1 cellular context compared by ENCODE assay signal in the genomic region with DNA sequence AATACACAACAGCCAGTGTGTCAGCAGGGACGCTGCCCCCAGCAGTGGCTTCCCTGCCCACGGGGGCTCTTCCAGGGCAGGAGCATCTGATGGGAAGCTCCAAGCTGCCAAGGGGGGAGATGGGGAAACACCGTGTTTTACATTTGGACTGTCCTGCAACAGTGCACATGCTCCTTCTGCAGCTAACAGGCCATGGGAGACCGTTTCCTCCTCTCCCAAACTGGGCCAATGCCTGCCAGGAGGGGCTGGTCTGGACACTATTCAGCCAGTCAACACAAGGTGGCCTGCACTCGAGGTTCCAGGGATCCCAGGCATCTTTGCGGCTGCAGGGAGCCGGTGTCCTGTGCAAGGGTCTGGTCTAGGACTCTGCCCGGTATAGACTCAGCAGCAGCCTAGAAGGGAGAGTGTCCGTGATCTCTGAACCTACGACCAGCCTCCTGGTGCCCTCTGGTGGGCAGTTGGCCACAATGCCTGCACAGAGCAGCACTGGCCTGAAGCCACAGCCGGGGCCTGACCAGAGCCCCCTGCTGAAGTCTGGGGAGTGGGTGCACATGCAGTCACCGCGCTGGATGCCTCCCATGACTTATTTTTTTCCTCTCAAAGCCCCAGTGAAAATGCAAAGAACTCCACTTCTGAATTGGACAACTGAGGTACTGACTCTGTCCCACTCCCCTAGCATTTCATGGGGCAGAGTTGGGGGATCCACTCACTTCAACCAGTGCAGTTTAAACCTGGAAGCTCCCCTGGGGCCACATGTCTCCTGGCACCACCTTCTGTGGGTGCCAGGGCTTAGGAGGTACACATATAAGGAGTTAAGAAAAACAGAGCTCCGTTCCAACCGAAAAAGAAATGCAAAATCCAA.
A peak's percentile ranks its signal among the peaks of the same experiment; 100 is the strongest.
TF ChIP-seq lines count a peak whose summit lies in the region.

No MANE protein-coding gene starts in this region.

TF ChIP-seq in K562, 482 proteins besides CTCF, POLR2A, EP300 and RAD21 (continued from another document and continues in another):
- TF ChIP-seq, protein P1, sequence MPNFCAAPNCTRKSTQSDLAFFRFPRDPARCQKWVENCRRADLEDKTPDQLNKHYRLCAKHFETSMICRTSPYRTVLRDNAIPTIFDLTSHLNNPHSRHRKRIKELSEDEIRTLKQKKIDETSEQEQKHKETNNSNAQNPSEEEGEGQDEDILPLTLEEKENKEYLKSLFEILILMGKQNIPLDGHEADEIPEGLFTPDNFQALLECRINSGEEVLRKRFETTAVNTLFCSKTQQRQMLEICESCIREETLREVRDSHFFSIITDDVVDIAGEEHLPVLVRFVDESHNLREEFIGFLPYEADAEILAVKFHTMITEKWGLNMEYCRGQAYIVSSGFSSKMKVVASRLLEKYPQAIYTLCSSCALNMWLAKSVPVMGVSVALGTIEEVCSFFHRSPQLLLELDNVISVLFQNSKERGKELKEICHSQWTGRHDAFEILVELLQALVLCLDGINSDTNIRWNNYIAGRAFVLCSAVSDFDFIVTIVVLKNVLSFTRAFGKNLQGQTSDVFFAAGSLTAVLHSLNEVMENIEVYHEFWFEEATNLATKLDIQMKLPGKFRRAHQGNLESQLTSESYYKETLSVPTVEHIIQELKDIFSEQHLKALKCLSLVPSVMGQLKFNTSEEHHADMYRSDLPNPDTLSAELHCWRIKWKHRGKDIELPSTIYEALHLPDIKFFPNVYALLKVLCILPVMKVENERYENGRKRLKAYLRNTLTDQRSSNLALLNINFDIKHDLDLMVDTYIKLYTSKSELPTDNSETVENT (CRISPR knock-in tag; IDR thresholded peaks at IDR 0.05): peak; percentile 45; the same call in 1 of the 2 replicates
- no peak for TF ChIP-seq ZNF347 (CRISPR knock-in tag; IDR thresholded peaks at IDR 0.05; ENCODE audit: low read depth)
- TF ChIP-seq, protein P2, sequence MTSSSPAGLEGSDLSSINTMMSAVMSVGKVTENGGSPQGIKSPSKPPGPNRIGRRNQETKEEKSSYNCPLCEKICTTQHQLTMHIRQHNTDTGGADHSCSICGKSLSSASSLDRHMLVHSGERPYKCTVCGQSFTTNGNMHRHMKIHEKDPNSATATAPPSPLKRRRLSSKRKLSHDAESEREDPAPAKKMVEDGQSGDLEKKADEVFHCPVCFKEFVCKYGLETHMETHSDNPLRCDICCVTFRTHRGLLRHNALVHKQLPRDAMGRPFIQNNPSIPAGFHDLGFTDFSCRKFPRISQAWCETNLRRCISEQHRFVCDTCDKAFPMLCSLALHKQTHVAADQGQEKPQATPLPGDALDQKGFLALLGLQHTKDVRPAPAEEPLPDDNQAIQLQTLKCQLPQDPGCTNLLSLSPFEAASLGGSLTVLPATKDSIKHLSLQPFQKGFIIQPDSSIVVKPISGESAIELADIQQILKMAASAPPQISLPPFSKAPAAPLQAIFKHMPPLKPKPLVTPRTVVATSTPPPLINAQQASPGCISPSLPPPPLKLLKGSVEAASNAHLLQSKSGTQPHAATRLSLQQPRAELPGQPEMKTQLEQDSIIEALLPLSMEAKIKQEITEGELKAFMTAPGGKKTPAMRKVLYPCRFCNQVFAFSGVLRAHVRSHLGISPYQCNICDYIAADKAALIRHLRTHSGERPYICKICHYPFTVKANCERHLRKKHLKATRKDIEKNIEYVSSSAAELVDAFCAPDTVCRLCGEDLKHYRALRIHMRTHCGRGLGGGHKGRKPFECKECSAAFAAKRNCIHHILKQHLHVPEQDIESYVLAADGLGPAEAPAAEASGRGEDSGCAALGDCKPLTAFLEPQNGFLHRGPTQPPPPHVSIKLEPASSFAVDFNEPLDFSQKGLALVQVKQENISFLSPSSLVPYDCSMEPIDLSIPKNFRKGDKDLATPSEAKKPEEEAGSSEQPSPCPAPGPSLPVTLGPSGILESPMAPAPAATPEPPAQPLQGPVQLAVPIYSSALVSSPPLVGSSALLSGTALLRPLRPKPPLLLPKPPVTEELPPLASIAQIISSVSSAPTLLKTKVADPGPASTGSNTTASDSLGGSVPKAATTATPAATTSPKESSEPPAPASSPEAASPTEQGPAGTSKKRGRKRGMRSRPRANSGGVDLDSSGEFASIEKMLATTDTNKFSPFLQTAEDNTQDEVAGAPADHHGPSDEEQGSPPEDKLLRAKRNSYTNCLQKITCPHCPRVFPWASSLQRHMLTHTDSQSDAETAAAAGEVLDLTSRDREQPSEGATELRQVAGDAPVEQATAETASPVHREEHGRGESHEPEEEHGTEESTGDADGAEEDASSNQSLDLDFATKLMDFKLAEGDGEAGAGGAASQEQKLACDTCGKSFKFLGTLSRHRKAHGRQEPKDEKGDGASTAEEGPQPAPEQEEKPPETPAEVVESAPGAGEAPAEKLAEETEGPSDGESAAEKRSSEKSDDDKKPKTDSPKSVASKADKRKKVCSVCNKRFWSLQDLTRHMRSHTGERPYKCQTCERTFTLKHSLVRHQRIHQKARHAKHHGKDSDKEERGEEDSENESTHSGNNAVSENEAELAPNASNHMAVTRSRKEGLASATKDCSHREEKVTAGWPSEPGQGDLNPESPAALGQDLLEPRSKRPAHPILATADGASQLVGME (CRISPR knock-in tag; IDR thresholded peaks at IDR 0.05): no peak
- peak; percentile 80; the same call in 1 of the 2 replicates for TF ChIP-seq ZBTB17 (CRISPR knock-in tag; IDR thresholded peaks at IDR 0.05)
- TF ChIP-seq ZBTB7A (IDR thresholded peaks at IDR 0.05; ENCODE audit: borderline replicate concordance, control insufficient read depth, low read depth, low read length): peak; percentile 78
- TF ChIP-seq CREB1 (IDR thresholded peaks at IDR 0.05): 0 out of 2 replicates have a peak, but pooled peaks have one; percentile 25
- TF ChIP-seq CREB1 (CRISPR knock-in tag; IDR thresholded peaks at IDR 0.05): no peak
- no peak for TF ChIP-seq NFXL1 (CRISPR knock-in tag; IDR thresholded peaks at IDR 0.05)
- TF ChIP-seq, protein P3, sequence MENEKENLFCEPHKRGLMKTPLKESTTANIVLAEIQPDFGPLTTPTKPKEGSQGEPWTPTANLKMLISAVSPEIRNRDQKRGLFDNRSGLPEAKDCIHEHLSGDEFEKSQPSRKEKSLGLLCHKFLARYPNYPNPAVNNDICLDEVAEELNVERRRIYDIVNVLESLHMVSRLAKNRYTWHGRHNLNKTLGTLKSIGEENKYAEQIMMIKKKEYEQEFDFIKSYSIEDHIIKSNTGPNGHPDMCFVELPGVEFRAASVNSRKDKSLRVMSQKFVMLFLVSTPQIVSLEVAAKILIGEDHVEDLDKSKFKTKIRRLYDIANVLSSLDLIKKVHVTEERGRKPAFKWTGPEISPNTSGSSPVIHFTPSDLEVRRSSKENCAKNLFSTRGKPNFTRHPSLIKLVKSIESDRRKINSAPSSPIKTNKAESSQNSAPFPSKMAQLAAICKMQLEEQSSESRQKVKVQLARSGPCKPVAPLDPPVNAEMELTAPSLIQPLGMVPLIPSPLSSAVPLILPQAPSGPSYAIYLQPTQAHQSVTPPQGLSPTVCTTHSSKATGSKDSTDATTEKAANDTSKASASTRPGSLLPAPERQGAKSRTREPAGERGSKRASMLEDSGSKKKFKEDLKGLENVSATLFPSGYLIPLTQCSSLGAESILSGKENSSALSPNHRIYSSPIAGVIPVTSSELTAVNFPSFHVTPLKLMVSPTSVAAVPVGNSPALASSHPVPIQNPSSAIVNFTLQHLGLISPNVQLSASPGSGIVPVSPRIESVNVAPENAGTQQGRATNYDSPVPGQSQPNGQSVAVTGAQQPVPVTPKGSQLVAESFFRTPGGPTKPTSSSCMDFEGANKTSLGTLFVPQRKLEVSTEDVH (IDR thresholded peaks at IDR 0.05; ENCODE audit: low read depth, partially characterized antibody): peak; percentile 75
- TF ChIP-seq NBN (IDR thresholded peaks at IDR 0.05; ENCODE audit: low read depth): no peak
- TF ChIP-seq CBX5 (IDR thresholded peaks at IDR 0.05; ENCODE audit: borderline replicate concordance, low read depth): no peak
- peak; percentile 35; the same call in 1 of the 2 replicates for TF ChIP-seq ZNF143 (CRISPR knock-in tag; IDR thresholded peaks at IDR 0.05)
- no peak for TF ChIP-seq SIRT6 (IDR thresholded peaks at IDR 0.05; ENCODE audit: low read depth, low read length)
- no peak for TF ChIP-seq GABPB1 (CRISPR knock-in tag; IDR thresholded peaks at IDR 0.05)
- no peak for TF ChIP-seq CREM (IDR thresholded peaks at IDR 0.05; ENCODE audit: low read depth)
- TF ChIP-seq JUNB (CRISPR knock-in tag; conservative IDR thresholded peaks at IDR 0.05): no peak
- TF ChIP-seq MAZ (CRISPR knock-in tag; conservative IDR thresholded peaks at IDR 0.05 in 1 of 2, IDR thresholded peaks at IDR 0.05 in 1 of 2): peak in 1 of 2 experiments; percentile 30; a peak in 2 of 4 replicates
- TF ChIP-seq SREBF1 (IDR thresholded peaks at IDR 0.05; ENCODE audit: borderline replicate concordance, low read depth, low read length): peak; percentile 18; the same call in 1 of the 2 replicates
- TF ChIP-seq, protein P4, sequence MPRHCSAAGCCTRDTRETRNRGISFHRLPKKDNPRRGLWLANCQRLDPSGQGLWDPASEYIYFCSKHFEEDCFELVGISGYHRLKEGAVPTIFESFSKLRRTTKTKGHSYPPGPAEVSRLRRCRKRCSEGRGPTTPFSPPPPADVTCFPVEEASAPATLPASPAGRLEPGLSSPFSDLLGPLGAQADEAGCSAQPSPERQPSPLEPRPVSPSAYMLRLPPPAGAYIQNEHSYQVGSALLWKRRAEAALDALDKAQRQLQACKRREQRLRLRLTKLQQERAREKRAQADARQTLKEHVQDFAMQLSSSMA (CRISPR knock-in tag; IDR thresholded peaks at IDR 0.05): peak; percentile 60; the same call in 1 of the 2 replicates
- TF ChIP-seq ZFP1 (CRISPR knock-in tag; IDR thresholded peaks at IDR 0.05): no peak
- TF ChIP-seq ELF2 (CRISPR knock-in tag; IDR thresholded peaks at IDR 0.05): no peak; the same call in 1 of the 2 replicates
- 0 out of 2 replicates have a peak, but pooled peaks have one; percentile 32 for TF ChIP-seq CAMTA2 (CRISPR knock-in tag; conservative IDR thresholded peaks at IDR 0.05)
- peak; percentile 72 for TF ChIP-seq POLR2G (IDR thresholded peaks at IDR 0.05; ENCODE audit: low read depth, low read length)
- TF ChIP-seq SUPT5H (IDR thresholded peaks at IDR 0.05): peak; percentile 81
- no peak for TF ChIP-seq ZNF507 (tag; conservative IDR thresholded peaks at IDR 0.05)
- no peak for TF ChIP-seq TBP (optimal IDR thresholded peaks at IDR 0.05; ENCODE audit: low read depth, low read length)
- peak; percentile 95 for TF ChIP-seq POLR2AphosphoS2 (IDR thresholded peaks at IDR 0.05; ENCODE audit: low read length)
- TF ChIP-seq HDAC8 (tag; IDR thresholded peaks at IDR 0.05): no peak
- TF ChIP-seq NR2C2 (CRISPR knock-in tag; IDR thresholded peaks at IDR 0.05): no peak
- TF ChIP-seq NR2C2 (tag; IDR thresholded peaks at IDR 0.05): peak; percentile 58; the same call in 1 of the 2 replicates
- TF ChIP-seq, protein P5, sequence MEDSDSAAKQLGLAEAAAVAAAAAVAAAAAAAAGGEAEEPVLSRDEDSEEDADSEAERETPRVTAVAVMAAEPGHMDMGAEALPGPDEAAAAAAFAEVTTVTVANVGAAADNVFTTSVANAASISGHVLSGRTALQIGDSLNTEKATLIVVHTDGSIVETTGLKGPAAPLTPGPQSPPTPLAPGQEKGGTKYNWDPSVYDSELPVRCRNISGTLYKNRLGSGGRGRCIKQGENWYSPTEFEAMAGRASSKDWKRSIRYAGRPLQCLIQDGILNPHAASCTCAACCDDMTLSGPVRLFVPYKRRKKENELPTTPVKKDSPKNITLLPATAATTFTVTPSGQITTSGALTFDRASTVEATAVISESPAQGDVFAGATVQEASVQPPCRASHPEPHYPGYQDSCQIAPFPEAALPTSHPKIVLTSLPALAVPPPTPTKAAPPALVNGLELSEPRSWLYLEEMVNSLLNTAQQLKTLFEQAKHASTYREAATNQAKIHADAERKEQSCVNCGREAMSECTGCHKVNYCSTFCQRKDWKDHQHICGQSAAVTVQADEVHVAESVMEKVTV (CRISPR knock-in tag; IDR thresholded peaks at IDR 0.05): peak; percentile 51
- TF ChIP-seq JUN (IDR thresholded peaks at IDR 0.05; ENCODE audit: borderline replicate concordance, low read depth, low read length): no peak
- peak; percentile 46; the same call in 1 of the 2 replicates for TF ChIP-seq JUN (CRISPR knock-in tag; IDR thresholded peaks at IDR 0.05; ENCODE audit: borderline replicate concordance)
- no peak; the same call in 1 of the 2 replicates for TF ChIP-seq NR2C1 (IDR thresholded peaks at IDR 0.05)
- TF ChIP-seq NR2C1 (tag; IDR thresholded peaks at IDR 0.05): peak; percentile 61
- no peak for TF ChIP-seq CBX8 (IDR thresholded peaks at IDR 0.05; ENCODE audit: borderline replicate concordance, extremely low read depth, low read depth, low read length, poor library complexity, severe bottlenecking)
- TF ChIP-seq, protein P6, sequence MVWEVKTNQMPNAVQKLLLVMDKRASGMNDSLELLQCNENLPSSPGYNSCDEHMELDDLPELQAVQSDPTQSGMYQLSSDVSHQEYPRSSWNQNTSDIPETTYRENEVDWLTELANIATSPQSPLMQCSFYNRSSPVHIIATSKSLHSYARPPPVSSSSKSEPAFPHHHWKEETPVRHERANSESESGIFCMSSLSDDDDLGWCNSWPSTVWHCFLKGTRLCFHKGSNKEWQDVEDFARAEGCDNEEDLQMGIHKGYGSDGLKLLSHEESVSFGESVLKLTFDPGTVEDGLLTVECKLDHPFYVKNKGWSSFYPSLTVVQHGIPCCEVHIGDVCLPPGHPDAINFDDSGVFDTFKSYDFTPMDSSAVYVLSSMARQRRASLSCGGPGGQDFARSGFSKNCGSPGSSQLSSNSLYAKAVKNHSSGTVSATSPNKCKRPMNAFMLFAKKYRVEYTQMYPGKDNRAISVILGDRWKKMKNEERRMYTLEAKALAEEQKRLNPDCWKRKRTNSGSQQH (CRISPR knock-in tag; IDR thresholded peaks at IDR 0.05): 0 out of 2 replicates have a peak, but pooled peaks have one; percentile 45
- TF ChIP-seq GATA2 (CRISPR knock-in tag; IDR thresholded peaks at IDR 0.05): no peak
- no peak for TF ChIP-seq NFE2L1 (tag; IDR thresholded peaks at IDR 0.05; ENCODE audit: borderline replicate concordance, low read depth)
- 0 out of 4 replicates have a peak, but pooled peaks of 1 of the 2 experiments have one; percentile 17 for TF ChIP-seq NRF1 (conservative IDR thresholded peaks at IDR 0.05 in 1 of 2, IDR thresholded peaks at IDR 0.05 in 1 of 2)
- peak; percentile 26 for TF ChIP-seq NFIC (IDR thresholded peaks at IDR 0.05)
- TF ChIP-seq ZNF165 (CRISPR knock-in tag; IDR thresholded peaks at IDR 0.05; ENCODE audit: borderline replicate concordance): no peak
- peak; percentile 56; the same call in 1 of the 2 replicates for TF ChIP-seq ZNF717 (CRISPR knock-in tag; IDR thresholded peaks at IDR 0.05)
- TF ChIP-seq CTBP1 (IDR thresholded peaks at IDR 0.05; ENCODE audit: borderline replicate concordance): peak; percentile 27; the same call in 1 of the 2 replicates
- no peak for TF ChIP-seq TCFL5 (CRISPR knock-in tag; conservative IDR thresholded peaks at IDR 0.05)
- TF ChIP-seq, protein P7, sequence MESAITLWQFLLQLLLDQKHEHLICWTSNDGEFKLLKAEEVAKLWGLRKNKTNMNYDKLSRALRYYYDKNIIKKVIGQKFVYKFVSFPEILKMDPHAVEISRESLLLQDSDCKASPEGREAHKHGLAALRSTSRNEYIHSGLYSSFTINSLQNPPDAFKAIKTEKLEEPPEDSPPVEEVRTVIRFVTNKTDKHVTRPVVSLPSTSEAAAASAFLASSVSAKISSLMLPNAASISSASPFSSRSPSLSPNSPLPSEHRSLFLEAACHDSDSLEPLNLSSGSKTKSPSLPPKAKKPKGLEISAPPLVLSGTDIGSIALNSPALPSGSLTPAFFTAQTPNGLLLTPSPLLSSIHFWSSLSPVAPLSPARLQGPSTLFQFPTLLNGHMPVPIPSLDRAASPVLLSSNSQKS (CRISPR knock-in tag; IDR thresholded peaks at IDR 0.05): no peak
- peak; percentile 52; the same call in 1 of the 2 replicates for TF ChIP-seq ZBED1 (IDR thresholded peaks at IDR 0.05)
